14 cellular contexts compared by ENCODE assay signal in the genomic region with DNA sequence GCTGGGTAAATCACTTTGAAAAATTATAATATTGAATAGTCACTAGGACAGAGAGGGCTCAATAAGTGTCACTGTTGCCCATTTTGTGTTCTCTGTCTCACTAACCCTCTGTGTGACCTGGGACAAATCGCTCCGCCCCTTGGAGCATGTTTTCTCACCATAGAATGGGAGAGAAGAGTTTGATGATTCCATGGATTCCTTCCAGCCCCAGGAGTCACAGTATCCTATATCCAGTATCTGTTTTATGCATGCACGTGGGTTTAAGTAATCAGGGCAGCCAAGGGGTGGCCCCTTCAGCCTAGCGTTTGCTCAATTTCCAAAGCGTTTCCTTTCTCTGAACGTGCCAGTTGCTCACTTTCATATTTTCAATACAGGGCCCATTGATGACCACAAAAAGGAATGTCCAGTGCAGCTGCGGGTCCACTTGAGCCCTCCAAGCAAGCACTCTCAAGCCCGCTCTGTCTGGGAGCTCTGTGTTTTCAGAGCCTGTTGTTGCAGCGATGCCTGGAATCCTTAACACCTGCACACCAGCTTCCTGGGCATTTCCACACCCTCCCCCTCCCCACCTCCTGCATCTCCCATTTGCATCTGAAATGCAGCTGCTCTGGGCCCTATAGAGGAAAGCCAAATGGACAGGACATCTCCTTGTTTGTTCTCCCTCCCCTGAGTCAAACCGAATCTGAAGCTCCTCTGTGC.
DNase-seq lines count a peak whose midpoint lies in the region; ATAC-seq and TF ChIP-seq lines count a peak whose summit lies in the region.
"Had no signal": no experiment of that assay in that cellular context is flagged by ENCODE, and none has a peak within 500 bp of the region (broad histone marks: within the 10 kb centered on the region; RNA-seq: fewer than 3 reads in every experiment).

No MANE protein-coding gene starts in this region.

- no peaks in the 10 kb centered on the region for H3K9me2 ChIP-seq in OCI-LY7 (ENCODE audit: insufficient read depth, low read length)

- H3K4me3 ChIP-seq in OCI-LY7 (ENCODE audit: low read depth, low read length, poor library complexity, severe bottlenecking) = no peak overlapping the region
- H3K4me3 ChIP-seq: Peyer's patch had no signal

- CTCF ChIA-PET in OCI-LY7 (lab: Charles Lee; ENCODE audit: unreplicated experiment) (interaction anchor here (0.6 kb wide), 2 partner anchors 9 to 970 kb away, joined by 3 read pairs; no protein-coding TSS in a partner anchor), GM10248 (lab: Yijun Ruan, JAX) (interaction anchor here (1.0 kb wide), 1 partner anchor 10 kb away, joined by 3 read pairs; no protein-coding TSS in a partner anchor)

- BruUV-seq in OCI-LY7 (replicated peaks; lab: Mats Ljungman, UMichigan) = no TSS peak

- intact Hi-C loops in OCI-LY7 (cut with micrococcal nuclease; ENCODE audit: unreplicated experiment) = no loop called here

- no peaks in the 10 kb centered on the region for H3K79me2 ChIP-seq in OCI-LY7 (ENCODE audit: insufficient read depth, low read depth, low read length)

- TF ChIP-seq CTCF in OCI-LY7 (conservative IDR thresholded peaks at IDR 0.05; ENCODE audit: low read length) (0 out of 2 replicates have a peak, but pooled peaks have one; percentile 11), GM10248 (IDR thresholded peaks at IDR 0.05; ENCODE audit: control extremely low read depth, extremely low read depth, low read depth, missing control alignments) (no peak)

- H3K4me2 ChIP-seq in OCI-LY7 (ENCODE audit: low read length) = peak overlapping the region; percentile 43

- peak overlapping the region; percentile 30; the same call in 1 of the 2 replicates for H2AFZ ChIP-seq in OCI-LY7 (ENCODE audit: low read length)

- H4K20me1 ChIP-seq in OCI-LY7 (ENCODE audit: insufficient read depth, low read length) = no peaks in the 10 kb centered on the region

- POLR2A ChIA-PET in OCI-LY7 (lab: Charles Lee) = interaction anchor here (0.6 to 2.1 kb wide), 13 partner anchors 10 to 477 kb away, joined by 3 to 12 read pairs (median 3); no protein-coding TSS in a partner anchor
- POLR2A ChIA-PET in GM10248 (lab: Yijun Ruan, JAX) = no interaction called here

- DNase-seq in DMS153 treated with DMSO at 0.1 percent for 48 hours (lab: John Stamatoyannopoulos, UW; ENCODE audit: unreplicated experiment) (peak; percentile 79), NCI-H146 (lab: John Stamatoyannopoulos, UW) (peak; percentile 95), OCI-LY7 (ENCODE audit: low spot score) (no peak), islet precursor cell (peak; percentile 83), GM10248 (ENCODE audit: extremely low spot score) (no peak), NCI-H226 (no peak)
- DNase-seq in stimulated activated naive CD4-positive, alpha-beta T cell (lab: John Stamatoyannopoulos, UW) = no peak
- DNase-seq: activated T-cell treated with anti-CD3 and anti-CD28 coated beads, Interleukin-2, amount 50 U/mL, for 24 hours; GF-D8; GOT3; kidney glomerular epithelial cell; Peyer's patch; stimulated activated CD4-positive, alpha-beta T cell treated with anti-CD3 and anti-CD28 coated beads, Interleukin-4, amount 100 ng/mL, for 24 hours had no signal

- H3K36me3 ChIP-seq in OCI-LY7 (ENCODE audit: insufficient read depth, low read length) = no peaks in the 10 kb centered on the region; the same call in 1 of the 2 replicates
- H3K36me3 ChIP-seq: Peyer's patch had no signal

- H3K4me1 ChIP-seq in OCI-LY7 (ENCODE audit: insufficient read depth, low read length, poor library complexity, severe bottlenecking) = peaks cover 74% of the 10 kb centered on the region
- H3K4me1 ChIP-seq: Peyer's patch had no signal

- H3K9me3 ChIP-seq in OCI-LY7 (ENCODE audit: low read length) = no peaks in the 10 kb centered on the region; the same call in 1 of the 2 replicates
- H3K9me3 ChIP-seq: Peyer's patch had no signal

- H3K27ac ChIP-seq in OCI-LY7 (ENCODE audit: low read depth, low read length, poor library complexity, severe bottlenecking) = no peak overlapping the region
- H3K27ac ChIP-seq: Peyer's patch had no signal

- no peak for ATAC-seq in GM18502 (IDR thresholded peaks at IDR 0.05; ENCODE audit: poor library complexity, unreplicated experiment)

Comparison
In these comparisons a context has a peak if more than half of its experiments do, and no peak if none do; other contexts are left out.
1. DNase-seq: peak in DMS153 treated with DMSO at 0.1 percent for 48 hours (single experiment), NCI-H146 (single experiment) and islet precursor cell (single experiment); none in OCI-LY7 (single experiment), stimulated activated naive CD4-positive, alpha-beta T cell (0 of 6), GM10248 (single experiment) and NCI-H226 (single experiment).